Comparison of ENCODE assay signal across 8 cellular contexts in genomic region chrX:38664285-38664684, GRCh38.
DNase-seq lines count a peak whose midpoint lies in the region; ATAC-seq and TF ChIP-seq lines count a peak whose summit lies in the region.

No MANE protein-coding gene starts in this region.

- no peak overlapping the region for H3K27ac ChIP-seq in foreskin keratinocyte
- H3K27ac ChIP-seq in tibial nerve: no peak overlapping the region

- H3K27me3 ChIP-seq in foreskin keratinocyte (no peaks in the 10 kb centered on the region), tibial nerve (no peaks in the 10 kb centered on the region)

- H3K4me1 ChIP-seq in foreskin keratinocyte (no peaks in the 10 kb centered on the region), tibial nerve (no peaks in the 10 kb centered on the region)

- WGBS in tibial nerve, 2 donors: 13 to 14% methylated on average over 5 of the region's 5 CpGs

- no peak for ATAC-seq in foreskin keratinocyte
- no peak for ATAC-seq in GM21737 (IDR thresholded peaks at IDR 0.05; ENCODE audit: unreplicated experiment)
- no peak for ATAC-seq in GM19467 (IDR thresholded peaks at IDR 0.05; ENCODE audit: unreplicated experiment)

- TF ChIP-seq EP300 in tibial nerve (IDR thresholded peaks at IDR 0.05): no peak

- peak; percentile 2 for DNase-seq in DMS153 (lab: John Stamatoyannopoulos, UW)
- DNase-seq in HK-2 (ENCODE audit: unreplicated experiment): peak; percentile 0
- peak; percentile 52 for DNase-seq in RPMI7951 (ENCODE audit: low read depth)
- DNase-seq in foreskin keratinocyte: peak in 1 of 2 donors; percentile 34
- DNase-seq in tibial nerve (ENCODE audit: low spot score in 2 of 2): peak in 1 of 2 donors; percentile 8
- DNase-seq in occipital lobe (lab: John Stamatoyannopoulos, UW): no peak

- TF ChIP-seq CTCF in foreskin keratinocyte (conservative IDR thresholded peaks at IDR 0.05) (peak; percentile 65), tibial nerve (IDR thresholded peaks at IDR 0.05) (peak in 4 of 5 experiments; percentile 10 to 42 (median 35))

- H3K4me3 ChIP-seq in tibial nerve: no peak overlapping the region

- no peaks in the 10 kb centered on the region for H3K36me3 ChIP-seq in tibial nerve

- TF ChIP-seq POLR2A in tibial nerve (IDR thresholded peaks at IDR 0.05): no peak

- no peaks in the 10 kb centered on the region for H3K9me3 ChIP-seq in tibial nerve
